ENCODE assay signal across 11 cellular contexts in genomic region chr19:41302624-41303351, GRCh38. TPM values are rescaled to one million over a fixed set of nuclear protein-coding genes. Genes with fewer than 3 reads are reported as not detected.
DNase-seq lines count a peak whose midpoint lies in the region; ATAC-seq and TF ChIP-seq lines count a peak whose summit lies in the region.
"Had no signal": no experiment of that assay in that cellular context is flagged by ENCODE, and none has a peak within 500 bp of the region (broad histone marks: within the 10 kb centered on the region; RNA-seq: fewer than 3 reads in every experiment).

No MANE protein-coding gene starts in this region.

- intact Hi-C loops in CD4-positive, alpha-beta memory T cell (cut with micrococcal nuclease): no loop called here

- peak; percentile 60 to 86 (median 71) for DNase-seq in CD4-positive, alpha-beta memory T cell
- DNase-seq in Peyer's patch: peak; percentile 62 to 91 (median 89)
- peak; percentile 77 for DNase-seq in activated gamma-delta T cell treated with Interleukin-2 at 50 U/mL for 16 hours
- peak; percentile 32 to 48 for DNase-seq in stimulated activated CD4-positive, alpha-beta T cell treated with anti-CD3 and anti-CD28 coated beads, Interleukin-15, amount 100 ng/mL, for 1 hour (ENCODE audit: low read depth in 1 of 2, low spot score in 1 of 2)
- no peak for DNase-seq in erythroblast (lab: John Stamatoyannopoulos, UW)
- DNase-seq in amygdala (lab: John Stamatoyannopoulos, UW): no peak
- no peak for DNase-seq in G401 (ENCODE audit: low spot score)
- DNase-seq: AML-193, nucleus accumbens had no signal

- H3K27me3 ChIP-seq in CD4-positive, alpha-beta memory T cell (ENCODE audit: insufficient read depth, low read length): no peaks in the 10 kb centered on the region
- no peaks in the 10 kb centered on the region for H3K27me3 ChIP-seq in Peyer's patch

- no peaks in the 10 kb centered on the region for H3K9me3 ChIP-seq in CD4-positive, alpha-beta memory T cell (ENCODE audit: control insufficient read depth in 1 of 2, low read length in 2 of 2)
- no peaks in the 10 kb centered on the region for H3K9me3 ChIP-seq in Peyer's patch

- CTCF ChIA-PET in CD4-positive, alpha-beta memory T cell (lab: Charles Lee; ENCODE audit: partially characterized antibody): interaction anchor here (0.6 to 12.4 kb wide), 10 partner anchors 10 to 483 kb away, joined by 3 to 165 read pairs (median 4); partner anchors contain the start of gene HNRNPUL1

- H3K36me3 Mint-ChIP-seq in CD4-positive, alpha-beta memory T cell: peaks cover 69 to 94% of the 10 kb centered on the region in 2 donors

- H3K27me3 Mint-ChIP-seq in CD4-positive, alpha-beta memory T cell: no peaks in the 10 kb centered on the region

- H3K36me3 ChIP-seq in CD4-positive, alpha-beta memory T cell (ENCODE audit: insufficient read depth, low read length): peaks cover 57% of the 10 kb centered on the region
- peaks cover 0 to 75% (median 0%) of the 10 kb centered on the region in 3 donors for H3K36me3 ChIP-seq in Peyer's patch

- peaks cover 70 to 100% (median 90%) of the 10 kb centered on the region in 4 donors for H3K4me1 Mint-ChIP-seq in CD4-positive, alpha-beta memory T cell

- peak overlapping the region; percentile 97 to 100 (median 99) for H3K27ac Mint-ChIP-seq in CD4-positive, alpha-beta memory T cell

- H3K4me3 ChIP-seq in CD4-positive, alpha-beta memory T cell (ENCODE audit: low read length in 2 of 2): peak overlapping the region; percentile 18 to 41
- H3K4me3 ChIP-seq in Peyer's patch: peak overlapping the region in 3 of 4 donors; percentile 11 to 26 (median 24)

- H3K4me1 ChIP-seq in CD4-positive, alpha-beta memory T cell (ENCODE audit: insufficient read depth, low read length): peaks cover 100% of the 10 kb centered on the region
- peaks cover 0 to 34% (median 30%) of the 10 kb centered on the region in 4 donors for H3K4me1 ChIP-seq in Peyer's patch

- no peak for TF ChIP-seq POLR2A in Peyer's patch (IDR thresholded peaks at IDR 0.05)
- TF ChIP-seq POLR2A in erythroblast (IDR thresholded peaks at IDR 0.05; ENCODE audit: low read length): no peak

- H3K4me3 Mint-ChIP-seq in CD4-positive, alpha-beta memory T cell: peak overlapping the region; percentile 77 to 100 (median 90)

- peaks cover 0 to 3% (median 0%) of the 10 kb centered on the region in 8 donors for H3K9me3 Mint-ChIP-seq in CD4-positive, alpha-beta memory T cell

- ATAC-seq in HG03108 (IDR thresholded peaks at IDR 0.05; ENCODE audit: unreplicated experiment): no peak

- TF ChIP-seq CTCF in Peyer's patch (IDR thresholded peaks at IDR 0.05): no peak

- H3K27ac ChIP-seq in CD4-positive, alpha-beta memory T cell (ENCODE audit: low read depth, low read length): peak overlapping the region; percentile 76
- H3K27ac ChIP-seq in Peyer's patch: peak overlapping the region; percentile 55 to 93 (median 71)
- H3K27ac ChIP-seq: VCaP had no signal

- POLR2A ChIA-PET in CD4-positive, alpha-beta memory T cell (lab: Charles Lee; ENCODE audit: partially characterized antibody): interaction anchor here (0.8 to 26.9 kb wide), 13 partner anchors 10 to 246 kb away, joined by 3 to 711 read pairs (median 5); partner anchors contain the start of genes B9D2, HNRNPUL1 and TGFB1

- in situ Hi-C loops in G401 (cut with HindIII; ENCODE audit: low sequenced_read_pairs): no loop called here

RNA-seq across cellular contexts. Expression of gene CCDC97, which starts 7.2 kb away (rescaled TPM):
- total RNA-seq in CD4-positive, alpha-beta memory T cell: 10 to 100 TPM; 56.4 to 61.4 TPM
- polyA plus RNA-seq in CD4-positive, alpha-beta memory T cell: 10 to 100 TPM; 23.2 to 32.3 TPM
- 10 to 100 TPM; 17.9 to 33.0 (median 29.6) TPM for total RNA-seq in Peyer's patch
- total RNA-seq in G401 (2014; rRNA removed; shearing (Covaris generic)): 9.3 and 12.3 TPM in 2 replicates

RNA-seq across cellular contexts. Expression of gene HNRNPUL1, which starts 38.6 kb away (rescaled TPM):
- 100 to 1,000 TPM; 300 TPM for total RNA-seq in CD4-positive, alpha-beta memory T cell
- polyA plus RNA-seq in CD4-positive, alpha-beta memory T cell: 100 to 1,000 TPM in 1 of 2 donors, 10 to 100 TPM in 1; 37.8 to 110 TPM
- total RNA-seq in Peyer's patch: 100 to 1,000 TPM; 123 to 244 (median 167) TPM
- total RNA-seq in G401 (2014; rRNA removed; shearing (Covaris generic)): 85.0 and 116 TPM in 2 replicates

RNA-seq across cellular contexts. Expression of gene TGFB1, which starts 50.9 kb away (rescaled TPM):
- total RNA-seq in CD4-positive, alpha-beta memory T cell: 100 to 1,000 TPM; 136 to 143 TPM
- polyA plus RNA-seq in CD4-positive, alpha-beta memory T cell: 10 to 100 TPM; 28.1 to 83.7 TPM
- 10 to 100 TPM in 3 of 4 donors, 1 to 10 TPM in 1; 6.8 to 80.9 (median 22.9) TPM for total RNA-seq in Peyer's patch
- total RNA-seq in G401 (2014; rRNA removed; shearing (Covaris generic)): 5.7 and 10.1 TPM in 2 replicates

Comparison
In these comparisons a context has a peak if more than half of its experiments do, and no peak if none do; other contexts are left out.
1. DNase-seq: peak in CD4-positive, alpha-beta memory T cell (5 of 5), Peyer's patch (3 of 3), activated gamma-delta T cell treated with Interleukin-2 at 50 U/mL for 16 hours (single experiment) and stimulated activated CD4-positive, alpha-beta T cell treated with anti-CD3 and anti-CD28 coated beads, Interleukin-15, amount 100 ng/mL, for 1 hour (2 of 2); none in erythroblast (0 of 2), amygdala (0 of 56) and G401 (single experiment).